ENCODE assay signal across 31 cellular contexts in genomic region chr3:88573472-88573871, GRCh38.
"Had no signal": no experiment of that assay in that cellular context is flagged by ENCODE, and none has a peak within 500 bp of the region (broad histone marks: within the 10 kb centered on the region; RNA-seq: fewer than 3 reads in every experiment).

No MANE protein-coding gene starts in this region.

- H3K4me1 Mint-ChIP-seq: mesothelial cell of epicardium; naive B cell; stimulated activated naive CD8-positive, alpha-beta T cell treated with anti-CD3 and anti-CD28 coated beads, Interleukin-15, amount 100 ng/mL, for 72 hours had no signal

- H2AFZ ChIP-seq: hepatocyte, parathyroid adenoma had no signal

- DNase-seq: cortex of kidney; effector memory CD8-positive, alpha-beta T cell; foreskin fibroblast; gastrocnemius medialis; heart left ventricle; kidney; mesenchymal stem cell; mucosa of descending colon; naive B cell; stimulated activated CD4-positive, alpha-beta T cell treated with anti-CD3 and anti-CD28 coated beads, Interleukin-12 subunit alpha, Interleukin-12 subunit beta, amount 100 ng/mL, for 4 hours; stimulated activated CD4-positive, alpha-beta T cell treated with anti-CD3 and anti-CD28 coated beads, Interleukin-1b, Interleukin-23, amount 100 ng/mL, for 48 hours; stimulated activated CD4-positive, alpha-beta T cell treated with anti-CD3 and anti-CD28 coated beads, Interleukin-4, amount 100 ng/mL, for 1 hour; stimulated activated CD8-positive, alpha-beta memory T cell treated with anti-CD3 and anti-CD28 coated beads, Interleukin-4, amount 100 ng/mL, for 48 hours; stimulated activated naive CD4-positive, alpha-beta T cell; stimulated activated naive CD8-positive, alpha-beta T cell treated with anti-CD3 and anti-CD28 coated beads, Interleukin-15, amount 100 ng/mL, for 72 hours; transverse colon; upper lobe of right lung had no signal

- H3K27ac Mint-ChIP-seq: effector memory CD8-positive, alpha-beta T cell; mesothelial cell of epicardium; naive B cell; natural killer cell treated with Interleukin-12 subunit alpha and Interleukin-12 subunit beta and Interleukin-15 and Interleukin-18, amount 100 ng/mL, for 72 hours; progenitor cell of endocrine pancreas; stimulated activated naive CD8-positive, alpha-beta T cell treated with anti-CD3 and anti-CD28 coated beads, Interleukin-15, amount 100 ng/mL, for 72 hours had no signal

- ATAC-seq: effector memory CD8-positive, alpha-beta T cell; esophagus mucosa; gastrocnemius medialis; heart left ventricle; left lobe of liver; mucosa of descending colon; natural killer cell treated with Interleukin-12 subunit alpha and Interleukin-12 subunit beta and Interleukin-15 and Interleukin-18, amount 100 ng/mL, for 72 hours; sciatic nerve; stimulated activated naive CD8-positive, alpha-beta T cell treated with anti-CD3 and anti-CD28 coated beads, Interleukin-15, amount 100 ng/mL, for 72 hours; upper lobe of right lung had no signal

- H3K27me3 ChIP-seq: gastrocnemius medialis, heart left ventricle, hepatocyte, suprapubic skin, transverse colon, upper lobe of right lung, vagina had no signal

- H3K9me3 ChIP-seq: upper lobe of right lung, vagina had no signal

- H3K4me1 ChIP-seq: gastrocnemius medialis, heart left ventricle, parathyroid adenoma, suprapubic skin, transverse colon, upper lobe of right lung, vagina had no signal

- FAIRE-seq: endometrium, kidney had no signal

- H3K4me2 ChIP-seq: hepatocyte, smooth muscle cell had no signal

- H3K9ac ChIP-seq: parathyroid adenoma had no signal

- H3K27ac ChIP-seq: gastrocnemius medialis, heart left ventricle, hepatocyte, parathyroid adenoma, suprapubic skin, transverse colon, upper lobe of right lung, vagina had no signal

- H3K4me3 Mint-ChIP-seq: effector memory CD8-positive, alpha-beta T cell; mesothelial cell of epicardium; naive B cell; natural killer cell treated with Interleukin-12 subunit alpha and Interleukin-12 subunit beta and Interleukin-15 and Interleukin-18, amount 100 ng/mL, for 72 hours; neural crest cell; stimulated activated naive CD8-positive, alpha-beta T cell treated with anti-CD3 and anti-CD28 coated beads, Interleukin-15, amount 100 ng/mL, for 72 hours had no signal

- H3K79me2 ChIP-seq: hepatocyte, parathyroid adenoma had no signal

- H3K27me3 Mint-ChIP-seq: effector memory CD8-positive, alpha-beta T cell; naive B cell; natural killer cell treated with Interleukin-12 subunit alpha and Interleukin-12 subunit beta and Interleukin-15 and Interleukin-18, amount 100 ng/mL, for 72 hours; progenitor cell of endocrine pancreas; stimulated activated naive CD8-positive, alpha-beta T cell treated with anti-CD3 and anti-CD28 coated beads, Interleukin-15, amount 100 ng/mL, for 72 hours had no signal

- H3K36me3 ChIP-seq: gastrocnemius medialis, heart left ventricle, suprapubic skin, transverse colon, upper lobe of right lung, vagina had no signal

- H3K4me3 ChIP-seq: gastrocnemius medialis, heart left ventricle, hepatocyte, lung, mucosa of descending colon, smooth muscle cell, suprapubic skin, transverse colon, upper lobe of right lung, vagina had no signal
